1 cellular context compared by ENCODE assay signal in the genomic region with DNA sequence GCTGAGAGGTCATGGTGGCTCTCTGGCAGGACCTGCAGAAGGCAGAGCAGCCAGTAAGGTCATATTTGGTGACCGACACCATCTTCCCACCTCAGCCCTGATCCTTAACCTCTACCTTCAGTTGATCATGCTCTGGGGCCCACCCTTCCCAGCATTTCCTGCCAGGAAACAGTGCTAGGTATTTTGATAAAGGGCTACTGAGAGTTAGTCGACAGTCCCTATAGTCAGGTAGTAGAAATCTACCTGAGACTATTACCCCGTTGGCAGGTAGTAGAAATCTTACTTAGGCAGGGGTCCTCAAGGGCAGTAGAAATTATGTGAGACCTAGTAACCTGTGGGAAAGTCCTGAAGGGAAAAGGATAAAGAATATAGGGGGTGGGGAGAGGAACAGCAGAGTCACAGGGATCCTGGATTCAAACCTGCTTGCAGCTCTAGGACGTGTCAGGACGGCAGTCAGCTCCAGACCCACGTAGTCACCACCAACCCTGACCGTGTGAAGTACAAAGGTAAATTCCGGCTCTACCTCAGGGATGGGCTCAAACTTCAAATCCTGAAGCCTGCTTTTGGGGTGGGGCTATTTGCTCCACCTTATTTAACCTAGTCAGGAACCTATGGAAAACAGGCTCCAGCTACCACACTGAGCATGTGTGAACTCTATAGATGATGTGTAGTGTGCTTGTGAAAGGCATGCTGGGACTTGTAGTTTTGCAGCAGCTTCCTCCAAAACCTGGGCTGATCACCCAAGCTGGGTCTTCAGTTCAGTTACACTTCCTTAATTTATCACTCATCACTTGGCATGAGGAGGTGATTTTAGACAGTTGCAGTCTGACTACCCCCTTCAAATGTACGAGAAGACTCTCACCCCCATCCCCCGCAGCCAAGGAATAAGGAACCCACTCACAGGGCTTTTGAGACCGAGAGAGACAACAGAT.
TF ChIP-seq lines count a peak whose summit lies in the region.

TSS of gene DQX1 (minus strand) at position 515 of the 932 bp plus-strand sequence. CDS start at position 13, 502 bp downstream.

TF ChIP-seq in GM23338, 12 proteins besides CTCF, POLR2A, EP300 and RAD21 (continued from another document):
- no peak for TF ChIP-seq ZNF462 (CRISPR knock-in tag; IDR thresholded peaks at IDR 0.05)
